ENCODE assay signal across 1 cellular context in genomic region chr14:68486809-68487208, GRCh38.
TF ChIP-seq lines count a peak whose summit lies in the region.

No MANE protein-coding gene starts in this region.

TF ChIP-seq in IMR-90, 13 proteins besides CTCF, POLR2A, EP300 and RAD21:
- TF ChIP-seq MAZ (IDR thresholded peaks at IDR 0.05; ENCODE audit: borderline replicate concordance, low read depth, low read length) (no peak), FOS (IDR thresholded peaks at IDR 0.05; ENCODE audit: low read depth, low read length) (no peak), CHD1 (IDR thresholded peaks at IDR 0.05; ENCODE audit: low read depth, low read length) (no peak), MXI1 (IDR thresholded peaks at IDR 0.05; ENCODE audit: borderline replicate concordance, low read depth, low read length) (no peak), RCOR1 (IDR thresholded peaks at IDR 0.05; ENCODE audit: insufficient replicate concordance, low read length) (no peak), RFX5 (IDR thresholded peaks at IDR 0.05; ENCODE audit: low read depth, low read length) (no peak), NFE2L2 (IDR thresholded peaks at IDR 0.05; ENCODE audit: low read depth, low read length) (no peak), CEBPB (IDR thresholded peaks at IDR 0.05; ENCODE audit: low read depth, low read length) (no peak), SMC3 (IDR thresholded peaks at IDR 0.05; ENCODE audit: low read depth, low read length) (no peak)
